8 cellular contexts compared by ENCODE assay signal in genomic region chrX:134999469-134999868, GRCh38. TPM values are rescaled to one million over a fixed set of nuclear protein-coding genes. Genes with fewer than 3 reads are reported as not detected.
A peak's percentile ranks its signal among the peaks of the same experiment; 100 is the strongest.
DNase-seq lines count a peak whose midpoint lies in the region; ATAC-seq and TF ChIP-seq lines count a peak whose summit lies in the region.

No MANE protein-coding gene starts in this region.

- H3K4me1 ChIP-seq in CD8-positive, alpha-beta T cell (ENCODE audit: insufficient read depth, low read length) = peaks cover 8% of the 10 kb centered on the region
- H3K4me1 ChIP-seq in Peyer's patch = no peaks in the 10 kb centered on the region
- H3K4me1 ChIP-seq in spleen = peaks cover 0 to 9% (median 1%) of the 10 kb centered on the region in 6 donors

- TF ChIP-seq POLR2A in Peyer's patch (IDR thresholded peaks at IDR 0.05) (no peak), spleen (IDR thresholded peaks at IDR 0.05) (no peak)

- H3K27ac ChIP-seq in CD8-positive, alpha-beta T cell (ENCODE audit: low read depth, low read length) = no peak overlapping the region
- H3K27ac ChIP-seq in Peyer's patch (no peak overlapping the region), spleen (no peak overlapping the region), substantia nigra (ENCODE audit: low read depth, low read length, poor library complexity, severe bottlenecking) (no peak overlapping the region)

- H3K27me3 Mint-ChIP-seq in CD8-positive, alpha-beta T cell (ENCODE audit: low read depth) = peaks cover 4% of the 10 kb centered on the region

- no peak for ATAC-seq in CD8-positive, alpha-beta T cell
- no peak for ATAC-seq in GM19455 (IDR thresholded peaks at IDR 0.05; ENCODE audit: unreplicated experiment)

- no peak overlapping the region for H3K27ac Mint-ChIP-seq in CD8-positive, alpha-beta T cell

- no peak overlapping the region for H3K4me3 ChIP-seq in CD8-positive, alpha-beta T cell (ENCODE audit: low read depth, low read length)
- no peak overlapping the region for H3K4me3 ChIP-seq in Peyer's patch
- no peak overlapping the region for H3K4me3 ChIP-seq in fibroblast of pulmonary artery (replicated peaks; ENCODE audit: low read depth, low read length)
- no peak overlapping the region for H3K4me3 ChIP-seq in spleen

- peak; percentile 29 for TF ChIP-seq CTCF in CD8-positive, alpha-beta T cell (IDR thresholded peaks at IDR 0.05)
- TF ChIP-seq CTCF in Peyer's patch (IDR thresholded peaks at IDR 0.05) (peak in 4 of 6 experiments; percentile 30 to 54 (median 40)), fibroblast of pulmonary artery (IDR thresholded peaks at IDR 0.05; ENCODE audit: low read length, missing control alignments) (peak; percentile 47), spleen (IDR thresholded peaks at IDR 0.05 in 8 of 11, conservative IDR thresholded peaks at IDR 0.05 in 3 of 11) (peak in 8 of 11 experiments; percentile 11 to 46 (median 35))

- H3K4me3 Mint-ChIP-seq in CD8-positive, alpha-beta T cell = no peak overlapping the region

- intact Hi-C loops in CD8-positive, alpha-beta T cell (cut with DNase I, micrococcal nuclease) = loop anchor here (1.0 to 2.0 kb wide), 2 partner anchors 34 to 35 kb away; no protein-coding TSS in a partner anchor
- intact Hi-C loops in spleen (cut with DNase I; ENCODE audit: low total_unique reads) = no loop called here

- no peaks in the 10 kb centered on the region for H3K36me3 Mint-ChIP-seq in CD8-positive, alpha-beta T cell

- CTCF ChIA-PET in CD8-positive, alpha-beta T cell (lab: Charles Lee) = interaction anchor here (0.8 to 2.0 kb wide), 4 partner anchors 9 to 481 kb away, joined by 3 to 7 read pairs (median 4); partner anchors contain the start of gene SMIM10

- no peaks in the 10 kb centered on the region for H3K27me3 ChIP-seq in CD8-positive, alpha-beta T cell (ENCODE audit: insufficient read depth, low read length)
- H3K27me3 ChIP-seq in Peyer's patch (no peaks in the 10 kb centered on the region), spleen (replicated peaks in 1 of 7) (peaks cover 0 to 13% (median 0%) of the 10 kb centered on the region in 7 donors)

- no peaks in the 10 kb centered on the region for H3K9me3 ChIP-seq in CD8-positive, alpha-beta T cell (ENCODE audit: low read length)
- H3K9me3 ChIP-seq in Peyer's patch = no peaks in the 10 kb centered on the region
- no peaks in the 10 kb centered on the region for H3K9me3 ChIP-seq in spleen

- no peaks in the 10 kb centered on the region for H3K36me3 ChIP-seq in CD8-positive, alpha-beta T cell (ENCODE audit: insufficient read depth, low read length)
- H3K36me3 ChIP-seq in Peyer's patch (no peaks in the 10 kb centered on the region), spleen (no peaks in the 10 kb centered on the region)

- WGBS in spleen, 5 donors = 28 to 37% (median 30%) methylated on average over 4 of the region's 4 CpGs

- no peaks in the 10 kb centered on the region for H3K9me3 Mint-ChIP-seq in CD8-positive, alpha-beta T cell

- POLR2A ChIA-PET in CD8-positive, alpha-beta T cell (lab: Charles Lee) = interaction anchor here (0.7 kb wide), 1 partner anchor 1079 kb away, joined by 3 read pairs; no protein-coding TSS in a partner anchor

- no peak for DNase-seq in CD8-positive, alpha-beta T cell
- peak; percentile 7 for DNase-seq in HPDE6-E6E7 (ENCODE audit: extremely low spot score)
- DNase-seq in Peyer's patch = no peak
- peak; percentile 77 for DNase-seq in fibroblast of pulmonary artery (ENCODE audit: low read depth)
- DNase-seq in spleen = no peak
- DNase-seq in ureter (ENCODE audit: low spot score) = no peak
- no peak for DNase-seq in substantia nigra (lab: John Stamatoyannopoulos, UW)

- H3K4me1 Mint-ChIP-seq in CD8-positive, alpha-beta T cell (ENCODE audit: low read depth) = peaks cover 9% of the 10 kb centered on the region

RNA-seq across cellular contexts. Expression of gene SMIM10, which starts 8.7 kb away (rescaled TPM):
- not detected for total RNA-seq in CD8-positive, alpha-beta T cell
- total RNA-seq in Peyer's patch (1 to 10 TPM in 2 of 4 donors, not detected in 2; 2.4 to 4.1 TPM), spleen (10 to 100 TPM in 1 of 7 donors, 1 to 10 TPM in 6; 5.2 to 12.0 (median 6.5) TPM), ureter (8.4 TPM)
- polyA plus RNA-seq in spleen = 10 to 100 TPM in 1 of 3 donors, 1 to 10 TPM in 2; 8.1 to 14.4 (median 9.5) TPM

RNA-seq across cellular contexts. Expression of gene RTL8B, which starts 22.9 kb away (rescaled TPM):
- total RNA-seq in CD8-positive, alpha-beta T cell = not detected
- total RNA-seq in Peyer's patch (1 to 10 TPM in 1 of 4 donors, under 1 TPM in 1, not detected in 2; 0.40 to 1.5 TPM), spleen (1 to 10 TPM; 4.6 to 9.8 (median 7.5) TPM), ureter (22.9 TPM)
- polyA plus RNA-seq in spleen = 1 to 10 TPM; 3.5 to 6.3 (median 4.9) TPM

RNA-seq across cellular contexts. Expression of gene RTL8C, which starts 32.7 kb away (rescaled TPM):
- total RNA-seq in CD8-positive, alpha-beta T cell = 1 to 10 TPM; 5.1 to 7.5 TPM
- 10 to 100 TPM; 23.8 to 65.2 (median 30.4) TPM for total RNA-seq in Peyer's patch
- 10 to 100 TPM; 36.5 to 60.0 (median 44.7) TPM for total RNA-seq in spleen
- 10 to 100 TPM; 34.8 to 57.6 (median 38.1) TPM for polyA plus RNA-seq in spleen
- total RNA-seq in ureter = 114 TPM

RNA-seq across cellular contexts. Expression of gene RTL8A, which starts 52.5 kb away (rescaled TPM):
- 1 to 10 TPM; 8.7 to 9.3 TPM for total RNA-seq in CD8-positive, alpha-beta T cell
- total RNA-seq in Peyer's patch (10 to 100 TPM in 3 of 4 donors, 1 to 10 TPM in 1; 9.1 to 27.9 (median 19.5) TPM), spleen (10 to 100 TPM; 14.3 to 30.8 (median 20.8) TPM), ureter (50.1 TPM)
- polyA plus RNA-seq in spleen = 10 to 100 TPM; 36.4 to 43.8 (median 41.4) TPM

Comparison
In these comparisons a context has a peak if more than half of its experiments do, and no peak if none do; other contexts are left out.
1. DNase-seq: peak in HPDE6-E6E7 (single experiment) and fibroblast of pulmonary artery (single experiment); none in CD8-positive, alpha-beta T cell (0 of 7), Peyer's patch (0 of 3), spleen (single experiment), ureter (single experiment) and substantia nigra (0 of 49).
2. Peak in every context shown above with its lines, with median percentiles within 50 percentile points of each other: CTCF ChIP-seq.